In genomic region chr1:4131734-4132133, GRCh38 we compare ENCODE assay signal across 3 cellular contexts.
A peak's percentile ranks its signal among the peaks of the same experiment; 100 is the strongest.
TF ChIP-seq lines count a peak whose summit lies in the region.

No MANE protein-coding gene starts in this region.

TF ChIP-seq in HepG2, 621 proteins besides CTCF, POLR2A, EP300 and RAD21:
- no peak for TF ChIP-seq ZIK1 (CRISPR knock-in tag; IDR thresholded peaks at IDR 0.05; ENCODE audit: borderline replicate concordance, low read depth)
- no peak for TF ChIP-seq NR0B2 (CRISPR knock-in tag; IDR thresholded peaks at IDR 0.05)
- TF ChIP-seq CEBPB (IDR thresholded peaks at IDR 0.05; ENCODE audit: borderline replicate concordance, low read depth, low read length), result peak; percentile 54; the same call in 1 of the 2 replicates
- TF ChIP-seq WIZ (CRISPR knock-in tag; IDR thresholded peaks at IDR 0.05), result no peak

TF ChIP-seq in K562, 482 proteins besides CTCF, POLR2A, EP300 and RAD21:
- no peak for TF ChIP-seq NUFIP1 (IDR thresholded peaks at IDR 0.05; ENCODE audit: partially characterized antibody)
- TF ChIP-seq RREB1 (CRISPR knock-in tag; IDR thresholded peaks at IDR 0.05), result no peak
- TF ChIP-seq HNRNPLL (IDR thresholded peaks at IDR 0.05; ENCODE audit: low read depth, low read length, poor library complexity, severe bottlenecking), result no peak
- TF ChIP-seq RUNX1 (IDR thresholded peaks at IDR 0.05; ENCODE audit: low read depth), result no peak
- TF ChIP-seq CTCFL (IDR thresholded peaks at IDR 0.05; ENCODE audit: borderline replicate concordance, insufficient read depth, low read depth, low read length, poor library complexity, severe bottlenecking), result no peak
- TF ChIP-seq JUNB (CRISPR knock-in tag; conservative IDR thresholded peaks at IDR 0.05), result no peak
- no peak for TF ChIP-seq ZNF24 (IDR thresholded peaks at IDR 0.05)
- TF ChIP-seq ZNF445 (CRISPR knock-in tag; IDR thresholded peaks at IDR 0.05; ENCODE audit: low read depth), result no peak
- TF ChIP-seq CEBPB (tag; IDR thresholded peaks at IDR 0.05), result peak; percentile 70
- TF ChIP-seq CEBPG (CRISPR knock-in tag; IDR thresholded peaks at IDR 0.05), result no peak
- 0 out of 4 replicates have a peak, but pooled peaks of 1 of the 2 experiments have one; percentile 25 for TF ChIP-seq CEBPG (tag; conservative IDR thresholded peaks at IDR 0.05 in 1 of 2, IDR thresholded peaks at IDR 0.05 in 1 of 2)
- no peak for TF ChIP-seq BCL6 (CRISPR knock-in tag; IDR thresholded peaks at IDR 0.05)
- TF ChIP-seq NR4A1 (CRISPR knock-in tag; IDR thresholded peaks at IDR 0.05), result no peak
- no peak for TF ChIP-seq NR4A1 (tag; IDR thresholded peaks at IDR 0.05)

TF ChIP-seq in H1, 55 proteins besides CTCF, POLR2A, EP300 and RAD21:
- TF ChIP-seq CEBPB (IDR thresholded peaks at IDR 0.05; ENCODE audit: low read depth, low read length), result 0 out of 2 replicates have a peak, but pooled peaks have one; percentile 7
- no peak for TF ChIP-seq BRCA1 (IDR thresholded peaks at IDR 0.05; ENCODE audit: low read depth, low read length)
- no peak for TF ChIP-seq GABPA (IDR thresholded peaks at IDR 0.05; ENCODE audit: borderline replicate concordance, insufficient read depth, low read length)
- TF ChIP-seq HDAC6 (IDR thresholded peaks at IDR 0.05; ENCODE audit: low read depth, low read length), result no peak
